Comparison of ENCODE assay signal across 10 cellular contexts in the genomic region with DNA sequence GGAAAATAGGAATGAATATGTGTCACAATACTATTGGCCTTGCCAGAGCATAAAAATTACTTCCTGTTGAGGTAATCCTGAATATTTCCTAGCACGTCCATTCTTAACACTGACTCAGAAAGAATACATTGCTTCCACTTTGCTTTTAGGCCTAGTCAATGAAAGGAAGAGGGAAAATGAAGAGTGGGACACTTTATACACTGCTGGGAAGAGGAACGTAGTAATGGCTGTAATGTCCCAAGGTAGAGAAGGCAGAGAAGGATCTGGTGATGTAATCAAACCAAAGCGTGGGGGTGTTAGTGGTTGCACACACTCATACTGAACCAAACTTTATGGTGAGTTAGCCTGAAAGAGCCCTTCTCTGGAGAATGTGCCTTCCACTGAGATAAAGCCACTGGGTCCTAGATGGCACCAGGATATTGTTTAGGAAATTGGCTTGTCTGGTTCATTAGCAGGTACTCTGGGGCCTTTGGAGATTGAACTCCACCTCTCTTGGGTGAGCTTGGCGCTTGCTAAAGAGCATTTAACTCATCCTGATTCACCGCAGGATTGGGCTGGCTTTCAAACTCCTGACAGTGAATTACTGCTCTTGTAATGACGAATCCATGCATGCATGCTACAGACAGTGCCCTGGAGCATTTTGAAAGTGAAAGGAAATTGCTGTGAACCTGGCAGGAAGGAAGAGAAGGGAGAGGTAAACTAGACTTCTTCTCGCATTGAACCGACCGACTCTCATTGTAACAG.
A peak's percentile ranks its signal among the peaks of the same experiment; 100 is the strongest.
DNase-seq lines count a peak whose midpoint lies in the region; ATAC-seq, FAIRE-seq and TF ChIP-seq lines count a peak whose summit lies in the region.
"Had no signal": no experiment of that assay in that cellular context is flagged by ENCODE, and none has a peak within 500 bp of the region (broad histone marks: within the 10 kb centered on the region; RNA-seq: fewer than 3 reads in every experiment).

No MANE protein-coding gene starts in this region.

- H3K9ac ChIP-seq in neural progenitor cell: no peak overlapping the region

- no peaks in the 10 kb centered on the region for H3K9me3 ChIP-seq in neural progenitor cell (ENCODE audit: low read depth)

- H3K27ac ChIP-seq in neural progenitor cell: no peak overlapping the region

- H4K20me1 ChIP-seq in neural progenitor cell (ENCODE audit: low read depth): no peaks in the 10 kb centered on the region

- peaks cover 4% of the 10 kb centered on the region for H3K9me3 Mint-ChIP-seq in T-helper 2 cell treated with Interferon-gamma antibody and Interleukin-4, amounts not matched to agents 5 μg/mL and 100 μg/mL, for 36 hours
- peaks cover 4% of the 10 kb centered on the region for H3K9me3 Mint-ChIP-seq in stimulated activated memory B cell treated with anti-CD40 and anti-IgM and Interleukin-4, amounts not matched to agents 10 μg/mL and 1 μg/mL and 100 μg/mL, for 72 hours
- H3K9me3 Mint-ChIP-seq in neural progenitor cell: no peaks in the 10 kb centered on the region
- H3K9me3 Mint-ChIP-seq: dendritic cell treated with granulocyte-macrophage colony-stimulating factor and Interleukin-4, amounts not matched to agents 40 ng/mL and 50 ng/mL, for 4 days; stimulated activated naive B cell treated with anti-CD40 and anti-IgM and Interleukin-4, amounts not matched to agents 10 μg/mL and 1 μg/mL and 100 μg/mL, for 72 hours had no signal

- H3K36me3 Mint-ChIP-seq in T-helper 2 cell treated with Interferon-gamma antibody and Interleukin-4, amounts not matched to agents 5 μg/mL and 100 μg/mL, for 36 hours (ENCODE audit: low read depth): no peaks in the 10 kb centered on the region
- no peaks in the 10 kb centered on the region for H3K36me3 Mint-ChIP-seq in stimulated activated memory B cell treated with anti-CD40 and anti-IgM and Interleukin-4, amounts not matched to agents 10 μg/mL and 1 μg/mL and 100 μg/mL, for 72 hours
- no peaks in the 10 kb centered on the region for H3K36me3 Mint-ChIP-seq in neural progenitor cell
- H3K36me3 Mint-ChIP-seq: stimulated activated naive B cell treated with anti-CD40 and anti-IgM and Interleukin-4, amounts not matched to agents 10 μg/mL and 1 μg/mL and 100 μg/mL, for 72 hours had no signal

- peaks cover 31% of the 10 kb centered on the region for H3K4me1 Mint-ChIP-seq in T-helper 2 cell treated with Interferon-gamma antibody and Interleukin-4, amounts not matched to agents 5 μg/mL and 100 μg/mL, for 36 hours (ENCODE audit: low read depth)
- peaks cover 22% of the 10 kb centered on the region for H3K4me1 Mint-ChIP-seq in stimulated activated memory B cell treated with anti-CD40 and anti-IgM and Interleukin-4, amounts not matched to agents 10 μg/mL and 1 μg/mL and 100 μg/mL, for 72 hours
- no peaks in the 10 kb centered on the region for H3K4me1 Mint-ChIP-seq in neural progenitor cell

- TF ChIP-seq CTCF in fibroblast of the aortic adventitia (IDR thresholded peaks at IDR 0.05; ENCODE audit: insufficient read depth, low read length): no peak
- TF ChIP-seq CTCF in neural progenitor cell (IDR thresholded peaks at IDR 0.05): no peak

- peaks cover 3% of the 10 kb centered on the region for H3K4me1 ChIP-seq in neural progenitor cell

- peak; percentile 48 for ATAC-seq in HG03060 (IDR thresholded peaks at IDR 0.05; ENCODE audit: low read depth, unreplicated experiment)
- peak; percentile 31 for ATAC-seq in stimulated activated memory B cell treated with anti-CD40 and anti-IgM and Interleukin-4, amounts not matched to agents 10 μg/mL and 1 μg/mL and 100 μg/mL, for 72 hours

- peaks cover 27% of the 10 kb centered on the region for H3K27me3 Mint-ChIP-seq in T-helper 2 cell treated with Interferon-gamma antibody and Interleukin-4, amounts not matched to agents 5 μg/mL and 100 μg/mL, for 36 hours (ENCODE audit: low read depth)
- H3K27me3 Mint-ChIP-seq in stimulated activated memory B cell treated with anti-CD40 and anti-IgM and Interleukin-4, amounts not matched to agents 10 μg/mL and 1 μg/mL and 100 μg/mL, for 72 hours: peaks cover 7% of the 10 kb centered on the region
- H3K27me3 Mint-ChIP-seq in neural progenitor cell (ENCODE audit: insufficient read depth, low read depth): no peaks in the 10 kb centered on the region
- H3K27me3 Mint-ChIP-seq: dendritic cell treated with granulocyte-macrophage colony-stimulating factor and Interleukin-4, amounts not matched to agents 40 ng/mL and 50 ng/mL, for 4 days; stimulated activated naive B cell treated with anti-CD40 and anti-IgM and Interleukin-4, amounts not matched to agents 10 μg/mL and 1 μg/mL and 100 μg/mL, for 72 hours had no signal

- H3K27ac Mint-ChIP-seq in T-helper 2 cell treated with Interferon-gamma antibody and Interleukin-4, amounts not matched to agents 5 μg/mL and 100 μg/mL, for 36 hours: peak overlapping the region; percentile 77
- H3K27ac Mint-ChIP-seq in stimulated activated memory B cell treated with anti-CD40 and anti-IgM and Interleukin-4, amounts not matched to agents 10 μg/mL and 1 μg/mL and 100 μg/mL, for 72 hours: no peak overlapping the region
- H3K27ac Mint-ChIP-seq in neural progenitor cell: no peak overlapping the region
- H3K27ac Mint-ChIP-seq: dendritic cell treated with granulocyte-macrophage colony-stimulating factor and Interleukin-4, amounts not matched to agents 40 ng/mL and 50 ng/mL, for 4 days; stimulated activated naive B cell treated with anti-CD40 and anti-IgM and Interleukin-4, amounts not matched to agents 10 μg/mL and 1 μg/mL and 100 μg/mL, for 72 hours had no signal

- no peaks in the 10 kb centered on the region for H3F3A ChIP-seq in neural progenitor cell (ENCODE audit: low read depth)

- no peaks in the 10 kb centered on the region for H3K27me3 ChIP-seq in neural progenitor cell

- no peak overlapping the region for H2AFZ ChIP-seq in neural progenitor cell (replicated peaks)

- no peak overlapping the region for H3K4me2 ChIP-seq in neural progenitor cell

- H3K79me2 ChIP-seq in neural progenitor cell (ENCODE audit: low read depth): no peaks in the 10 kb centered on the region

- no peaks in the 10 kb centered on the region for H3K36me3 ChIP-seq in neural progenitor cell

- peak overlapping the region; percentile 63 for H3K4me3 Mint-ChIP-seq in T-helper 2 cell treated with Interferon-gamma antibody and Interleukin-4, amounts not matched to agents 5 μg/mL and 100 μg/mL, for 36 hours
- no peak overlapping the region for H3K4me3 Mint-ChIP-seq in stimulated activated memory B cell treated with anti-CD40 and anti-IgM and Interleukin-4, amounts not matched to agents 10 μg/mL and 1 μg/mL and 100 μg/mL, for 72 hours
- no peak overlapping the region for H3K4me3 Mint-ChIP-seq in neural progenitor cell
- H3K4me3 Mint-ChIP-seq: dendritic cell treated with granulocyte-macrophage colony-stimulating factor and Interleukin-4, amounts not matched to agents 40 ng/mL and 50 ng/mL, for 4 days; stimulated activated naive B cell treated with anti-CD40 and anti-IgM and Interleukin-4, amounts not matched to agents 10 μg/mL and 1 μg/mL and 100 μg/mL, for 72 hours had no signal

- no peak overlapping the region for H3K4me3 ChIP-seq in fibroblast of the aortic adventitia (ENCODE audit: low read depth, low read length)
- no peak overlapping the region for H3K4me3 ChIP-seq in neural progenitor cell

- peak; percentile 97 for DNase-seq in A172 (ENCODE audit: low spot score)
- DNase-seq in GM18507 (ENCODE audit: extremely low spot score, insufficient read length, low read depth): no peak
- DNase-seq in T-helper 2 cell treated with Interferon-gamma antibody and Interleukin-4, amounts not matched to agents 5 μg/mL and 100 μg/mL, for 36 hours (ENCODE audit: low spot score): peak; percentile 56
- DNase-seq in fibroblast of the aortic adventitia (ENCODE audit: low read depth): peak; percentile 92
- no peak for DNase-seq in neural progenitor cell (ENCODE audit: low spot score)
- DNase-seq in NCI-H1930 (lab: John Stamatoyannopoulos, UW): no peak
- DNase-seq: stimulated activated naive B cell treated with anti-CD40 and anti-IgM and Interleukin-4, amounts not matched to agents 10 μg/mL and 1 μg/mL and 100 μg/mL, for 72 hours had no signal

- peak; percentile 71 for FAIRE-seq in GM18507 (lab: Jason Lieb, UNC)

Comparison
In these comparisons a context has a peak if more than half of its experiments do, and no peak if none do; other contexts are left out.
1. DNase-seq: peak in A172 (single experiment), T-helper 2 cell treated with Interferon-gamma antibody and Interleukin-4, amounts not matched to agents 5 μg/mL and 100 μg/mL, for 36 hours (single experiment) and fibroblast of the aortic adventitia (single experiment); none in GM18507 (single experiment), neural progenitor cell (single experiment) and NCI-H1930 (0 of 2).